ENCODE assay signal across 1 cellular context in genomic region chr2:169765523-169765922, GRCh38.
TF ChIP-seq lines count a peak whose summit lies in the region.

No MANE protein-coding gene starts in this region.

TF ChIP-seq in HCT116, 20 proteins besides CTCF, POLR2A, EP300 and RAD21 (continued from another document):
- TF ChIP-seq, protein P1, sequence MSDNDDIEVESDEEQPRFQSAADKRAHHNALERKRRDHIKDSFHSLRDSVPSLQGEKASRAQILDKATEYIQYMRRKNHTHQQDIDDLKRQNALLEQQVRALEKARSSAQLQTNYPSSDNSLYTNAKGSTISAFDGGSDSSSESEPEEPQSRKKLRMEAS (IDR thresholded peaks at IDR 0.05) = no peak
- TF ChIP-seq JUND (IDR thresholded peaks at IDR 0.05) (no peak), SRF (IDR thresholded peaks at IDR 0.05; ENCODE audit: low read depth) (no peak), YY1 (IDR thresholded peaks at IDR 0.05; ENCODE audit: extremely low read depth, insufficient replicate concordance, low read depth, low read length) (no peak)
